Comparison of ENCODE assay signal across 8 cellular contexts in genomic region chr1:84936116-84936810, GRCh38. TPM values are rescaled to one million over a fixed set of nuclear protein-coding genes. Genes with fewer than 3 reads are reported as not detected.
DNase-seq lines count a peak whose midpoint lies in the region; ATAC-seq, FAIRE-seq and TF ChIP-seq lines count a peak whose summit lies in the region.

No MANE protein-coding gene starts in this region.

- H3K27me3 ChIP-seq in Loucy (ENCODE audit: insufficient read depth, low read length, poor library complexity, severe bottlenecking) (no peaks in the 10 kb centered on the region), kidney epithelial cell (ENCODE audit: control insufficient read depth, insufficient read depth, low read length) (no peaks in the 10 kb centered on the region)

- H3K36me3 Mint-ChIP-seq in central memory CD8-positive, alpha-beta T cell (ENCODE audit: insufficient read depth): peaks cover 11% of the 10 kb centered on the region

- no peak; the same call in 1 of the 2 replicates for TF ChIP-seq POLR2A in GM12891 (IDR thresholded peaks at IDR 0.05; ENCODE audit: low read depth, low read length)

- H3K4me3 Mint-ChIP-seq in central memory CD8-positive, alpha-beta T cell: no peak overlapping the region

- H3F3A ChIP-seq in Loucy (ENCODE audit: low read depth): no peaks in the 10 kb centered on the region

- no peaks in the 10 kb centered on the region for H3K9me3 ChIP-seq in Loucy (ENCODE audit: insufficient read depth, low read depth, low read length)

- ATAC-seq in central memory CD8-positive, alpha-beta T cell (replicated peaks; ENCODE audit: extremely low read depth, poor library complexity, severe bottlenecking): no peak
- no peak for ATAC-seq in HG03378 (IDR thresholded peaks at IDR 0.05; ENCODE audit: unreplicated experiment)

- no peaks in the 10 kb centered on the region for H3K9me2 ChIP-seq in Loucy (replicated peaks; ENCODE audit: low read depth, low read length)

- H3K36me3 ChIP-seq in Loucy (ENCODE audit: insufficient read depth, low read length) (no peaks in the 10 kb centered on the region), kidney epithelial cell (ENCODE audit: control insufficient read depth, insufficient read depth, low read length) (no peaks in the 10 kb centered on the region)

- peaks cover 6% of the 10 kb centered on the region for H3K4me1 Mint-ChIP-seq in central memory CD8-positive, alpha-beta T cell

- no peak overlapping the region for H3K9ac ChIP-seq in Loucy (ENCODE audit: low read depth, low read length, poor library complexity, severe bottlenecking)

- no peak overlapping the region; the same call in 1 of the 2 replicates for H3K27ac ChIP-seq in C4-2B
- no peak overlapping the region for H3K27ac ChIP-seq in RWPE1

- H3K27me3 Mint-ChIP-seq in central memory CD8-positive, alpha-beta T cell: no peaks in the 10 kb centered on the region

- POLR2A ChIA-PET in RWPE1 (lab: Yijun Ruan, JAX; ENCODE audit: low non-redundant PET): no interaction called here

- no peak overlapping the region for H2AFZ ChIP-seq in Loucy (ENCODE audit: low read length)

- H3K9me3 Mint-ChIP-seq in central memory CD8-positive, alpha-beta T cell: no peaks in the 10 kb centered on the region

- peak overlapping the region; percentile 32 for H3K4me2 ChIP-seq in Loucy (ENCODE audit: low read depth, low read length, poor library complexity, severe bottlenecking)

- H3K79me2 ChIP-seq in Loucy (ENCODE audit: insufficient read depth, low read length): no peaks in the 10 kb centered on the region

- TF ChIP-seq CTCF in C4-2B (conservative IDR thresholded peaks at IDR 0.05) (peak; percentile 96), Loucy (conservative IDR thresholded peaks at IDR 0.05; ENCODE audit: low read length) (peak; percentile 90), RWPE1 (conservative IDR thresholded peaks at IDR 0.05; ENCODE audit: low read depth) (peak; percentile 94), kidney epithelial cell (IDR thresholded peaks at IDR 0.05; ENCODE audit: insufficient read depth, low read length, poor library complexity, severe bottlenecking) (peak; percentile 82)

- no peaks in the 10 kb centered on the region for H3K4me1 ChIP-seq in Loucy (ENCODE audit: insufficient read depth, low read length, poor library complexity, severe bottlenecking)

- no peaks in the 10 kb centered on the region for H4K20me1 ChIP-seq in Loucy (ENCODE audit: insufficient read depth, low read length, poor library complexity, severe bottlenecking)

- H3K4me3 ChIP-seq in Loucy (ENCODE audit: low read length, poor library complexity, severe bottlenecking) (no peak overlapping the region), kidney epithelial cell (ENCODE audit: low read depth, low read length) (no peak overlapping the region)

- no peak overlapping the region for H3K27ac Mint-ChIP-seq in central memory CD8-positive, alpha-beta T cell (ENCODE audit: low read depth)

- peak; percentile 87 for FAIRE-seq in GM12891 (lab: Jason Lieb, UNC)

- CTCF ChIA-PET in RWPE1 (lab: Yijun Ruan, JAX): interaction anchor here (0.5 to 2.5 kb wide), 15 partner anchors 9 to 1088 kb away, joined by 3 to 23 read pairs (median 3); no protein-coding TSS in a partner anchor

- peak; percentile 11 for DNase-seq in GM12891 (ENCODE audit: insufficient read length, low spot score)
- peak; percentile 64 for DNase-seq in RWPE1 (ENCODE audit: low spot score)
- peak; percentile 17 to 24 for DNase-seq in central memory CD8-positive, alpha-beta T cell (ENCODE audit: low spot score in 2 of 2)
- DNase-seq in kidney epithelial cell (ENCODE audit: low read depth): no peak
- DNase-seq in superior temporal gyrus (ENCODE audit: extremely low spot score): peak; percentile 90

TF ChIP-seq in GM12891, 5 proteins besides CTCF, POLR2A, EP300 and RAD21:
- TF ChIP-seq SPI1 (IDR thresholded peaks at IDR 0.05; ENCODE audit: low read depth, low read length) (no peak), POU2F2 (IDR thresholded peaks at IDR 0.05; ENCODE audit: low read depth, low read length) (no peak)
TF ChIP-seq in GM12891: peak in this region for 0.

RNA-seq across cellular contexts. Expression of gene LPAR3, which starts 43.3 kb away (rescaled TPM):
- 0.03 TPM for polyA plus RNA-seq in GM12891 (2012; ENCODE audit: low read depth, missing spikeins)
- 0.55 and 0.58 TPM in 2 replicates for total RNA-seq in kidney epithelial cell
